15 cellular contexts compared by ENCODE assay signal in genomic region chr10:14092749-14093148, GRCh38.
DNase-seq lines count a peak whose midpoint lies in the region; ATAC-seq and TF ChIP-seq lines count a peak whose summit lies in the region.
"Had no signal": no experiment of that assay in that cellular context is flagged by ENCODE, and none has a peak within 500 bp of the region (broad histone marks: within the 10 kb centered on the region; RNA-seq: fewer than 3 reads in every experiment).

No MANE protein-coding gene starts in this region.

- H3K9me3 Mint-ChIP-seq in neural crest cell: no peaks in the 10 kb centered on the region
- H3K9me3 Mint-ChIP-seq: CD4-positive, CD25-positive, alpha-beta regulatory T cell had no signal

- peak overlapping the region; percentile 16 for H3K27ac Mint-ChIP-seq in T-helper 17 cell
- peak overlapping the region; percentile 54 for H3K27ac Mint-ChIP-seq in neural crest cell (ENCODE audit: unreplicated experiment)

- H3K36me3 Mint-ChIP-seq in T-helper 17 cell (ENCODE audit: low read depth) (peaks cover 4% of the 10 kb centered on the region), neural crest cell (ENCODE audit: low read depth) (no peaks in the 10 kb centered on the region)
- H3K36me3 Mint-ChIP-seq: CD4-positive, CD25-positive, alpha-beta regulatory T cell had no signal

- DNase-seq in Caki2 (ENCODE audit: low read depth) (peak; percentile 32), T-helper 17 cell (no peak), left kidney (ENCODE audit: low read depth, low spot score) (peak; percentile 62), neural crest cell (ENCODE audit: low read depth, low spot score) (no peak), NCI-H1105 (lab: John Stamatoyannopoulos, UW) (no peak), NCI-H226 (no peak), NCI-H2029 (lab: John Stamatoyannopoulos, UW) (no peak), OCI-M1 (lab: John Stamatoyannopoulos, UW) (no peak)
- DNase-seq: ACHN; CD4-positive, CD25-positive, alpha-beta regulatory T cell; DND-41; GF-D8; GM23248; H7 had no signal

- no peak for TF ChIP-seq CTCF in neural crest cell (conservative IDR thresholded peaks at IDR 0.05)

- in situ Hi-C loops in Caki2 (cut with HindIII; ENCODE audit: low pct_unique_long_range_greater_than_20kb, low sequenced_read_pairs): no loop called here

- H3K9me3 ChIP-seq in T-helper 17 cell (ENCODE audit: control insufficient read depth, low read length, poor library complexity, severe bottlenecking): no peaks in the 10 kb centered on the region
- H3K9me3 ChIP-seq: BLaER1 treated with 17β-estradiol and CSF1 and Interleukin-3, amounts not matched to agents 10 nM and 100 nM had no signal

- H3K4me3 Mint-ChIP-seq in T-helper 17 cell (no peak overlapping the region), neural crest cell (no peak overlapping the region)
- H3K4me3 Mint-ChIP-seq: CD4-positive, CD25-positive, alpha-beta regulatory T cell had no signal

- peaks cover 3% of the 10 kb centered on the region for H3K4me1 Mint-ChIP-seq in T-helper 17 cell
- peaks cover 28% of the 10 kb centered on the region for H3K4me1 Mint-ChIP-seq in neural crest cell

- H3K27me3 Mint-ChIP-seq in T-helper 17 cell: no peaks in the 10 kb centered on the region
- no peaks in the 10 kb centered on the region for H3K27me3 Mint-ChIP-seq in neural crest cell (ENCODE audit: low read depth)

- ATAC-seq in T-helper 17 cell: no peak

Comparison
In these comparisons a context has a peak if more than half of its experiments do, and no peak if none do; other contexts are left out.
1. DNase-seq: peak in Caki2 (single experiment) and left kidney (single experiment); none in T-helper 17 cell (0 of 3), neural crest cell (single experiment), NCI-H1105 (single experiment), NCI-H226 (single experiment), NCI-H2029 (single experiment) and OCI-M1 (single experiment).